ENCODE assay signal across 24 cellular contexts in genomic region chr4:69888336-69888735, GRCh38. TPM values are rescaled to one million over a fixed set of nuclear protein-coding genes. Genes with fewer than 3 reads are reported as not detected.
DNase-seq lines count a peak whose midpoint lies in the region; ATAC-seq and TF ChIP-seq lines count a peak whose summit lies in the region.
"Had no signal": no experiment of that assay in that cellular context is flagged by ENCODE, and none has a peak within 500 bp of the region (broad histone marks: within the 10 kb centered on the region; RNA-seq: fewer than 3 reads in every experiment).

No MANE protein-coding gene starts in this region.

- H3K4me3 Mint-ChIP-seq in activated CD8-positive, alpha-beta T cell treated with anti-CD3 and anti-CD28 coated beads for 36 hours = no peak overlapping the region
- H3K4me3 Mint-ChIP-seq in activated CD8-positive, alpha-beta T cell treated with anti-CD3 and anti-CD28 coated beads, Interleukin-2, amount 10 ng/mL, durations not matched to agents 7 days and 5 days = no peak overlapping the region
- H3K4me3 Mint-ChIP-seq: activated CD4-positive, alpha-beta memory T cell treated with anti-CD3 and anti-CD28 coated beads for 36 hours; mesothelial cell of epicardium had no signal

- H3K4me1 ChIP-seq in smooth muscle cell (ENCODE audit: low read depth) (no peaks in the 10 kb centered on the region), tibial artery (no peaks in the 10 kb centered on the region), BE2C (no peaks in the 10 kb centered on the region)
- H3K4me1 ChIP-seq: BLaER1 had no signal

- H3K4me3 ChIP-seq in epithelial cell of esophagus (ENCODE audit: low read length) (no peak overlapping the region), smooth muscle cell (no peak overlapping the region), tibial artery (no peak overlapping the region), BE2C (ENCODE audit: low read depth, low read length) (no peak overlapping the region)
- H3K4me3 ChIP-seq: BLaER1, GM23248 had no signal

- no peak for DNase-seq in activated CD8-positive, alpha-beta T cell treated with anti-CD3 and anti-CD28 coated beads for 36 hours
- DNase-seq in activated CD8-positive, alpha-beta T cell treated with anti-CD3 and anti-CD28 coated beads, Interleukin-2, amount 10 ng/mL, durations not matched to agents 7 days and 5 days = no peak
- DNase-seq in RPMI8226 (peak; percentile 4), epithelial cell of esophagus (ENCODE audit: low read depth) (peak; percentile 35), smooth muscle cell (lab: John Stamatoyannopoulos, UW; ENCODE audit: unreplicated experiment) (no peak), tibial artery (no peak), SK-N-DZ (ENCODE audit: low spot score) (no peak), BE2C (no peak)
- DNase-seq: activated CD4-positive, alpha-beta memory T cell treated with anti-CD3 and anti-CD28 coated beads for 36 hours; activated T-cell treated with anti-CD3 and anti-CD28 coated beads, Interleukin-2, amount 50 U/mL, for 48 hours; central memory CD4-positive, alpha-beta T cell; foreskin melanocyte; GM23248; hypothalamus; NCI-H1048; NCI-H2029 treated with DMSO at 0.1 percent for 48 hours; NCI-H510A; stimulated activated CD4-positive, alpha-beta T cell treated with anti-CD3 and anti-CD28 coated beads, Interleukin-12 subunit alpha, Interleukin-12 subunit beta, amount 100 ng/mL, for 4 hours; WERI-Rb-1 had no signal

- no peaks in the 10 kb centered on the region for H3K9me3 Mint-ChIP-seq in activated CD8-positive, alpha-beta T cell treated with anti-CD3 and anti-CD28 coated beads for 36 hours
- no peaks in the 10 kb centered on the region for H3K9me3 Mint-ChIP-seq in activated CD8-positive, alpha-beta T cell treated with anti-CD3 and anti-CD28 coated beads, Interleukin-2, amount 10 ng/mL, durations not matched to agents 7 days and 5 days (ENCODE audit: insufficient read depth)

- no peak overlapping the region for H3K9ac ChIP-seq in smooth muscle cell (ENCODE audit: low read depth)
- H3K9ac ChIP-seq: BLaER1, GM23248 had no signal

- H3K9me3 ChIP-seq in smooth muscle cell (replicated peaks; ENCODE audit: low read depth) (no peaks in the 10 kb centered on the region), tibial artery (no peaks in the 10 kb centered on the region), BE2C (no peaks in the 10 kb centered on the region)

- H3K4me2 ChIP-seq in smooth muscle cell = no peak overlapping the region
- H3K4me2 ChIP-seq: BLaER1 had no signal

- peaks cover under 1% of the 10 kb centered on the region for H3K27me3 ChIP-seq in smooth muscle cell (ENCODE audit: low read depth)
- no peaks in the 10 kb centered on the region for H3K27me3 ChIP-seq in tibial artery
- H3K27me3 ChIP-seq in BE2C = no peaks in the 10 kb centered on the region
- H3K27me3 ChIP-seq: BLaER1 had no signal

- H3K27ac Mint-ChIP-seq in activated CD8-positive, alpha-beta T cell treated with anti-CD3 and anti-CD28 coated beads for 36 hours = no peak overlapping the region
- no peak overlapping the region for H3K27ac Mint-ChIP-seq in activated CD8-positive, alpha-beta T cell treated with anti-CD3 and anti-CD28 coated beads, Interleukin-2, amount 10 ng/mL, durations not matched to agents 7 days and 5 days
- H3K27ac Mint-ChIP-seq: activated CD4-positive, alpha-beta memory T cell treated with anti-CD3 and anti-CD28 coated beads for 36 hours; mesothelial cell of epicardium had no signal

- peaks cover 3% of the 10 kb centered on the region for H3K4me1 Mint-ChIP-seq in activated CD8-positive, alpha-beta T cell treated with anti-CD3 and anti-CD28 coated beads for 36 hours (ENCODE audit: low read depth)
- peaks cover 4% of the 10 kb centered on the region for H3K4me1 Mint-ChIP-seq in activated CD8-positive, alpha-beta T cell treated with anti-CD3 and anti-CD28 coated beads, Interleukin-2, amount 10 ng/mL, durations not matched to agents 7 days and 5 days (ENCODE audit: low read depth)

- H4K20me1 ChIP-seq in smooth muscle cell (ENCODE audit: low read depth) = no peaks in the 10 kb centered on the region
- H4K20me1 ChIP-seq: BLaER1 had no signal

- ATAC-seq in activated CD8-positive, alpha-beta T cell treated with anti-CD3 and anti-CD28 coated beads for 36 hours = peak; percentile 34
- ATAC-seq in activated CD8-positive, alpha-beta T cell treated with anti-CD3 and anti-CD28 coated beads, Interleukin-2, amount 10 ng/mL, durations not matched to agents 7 days and 5 days = no peak

- CTCF ChIA-PET in activated CD8-positive, alpha-beta T cell treated with anti-CD3 and anti-CD28 coated beads for 36 hours (lab: Charles Lee) = interaction anchor here (0.6 kb wide), 1 partner anchor 8 kb away, joined by 3 read pairs; no protein-coding TSS in a partner anchor
- CTCF ChIA-PET in activated CD8-positive, alpha-beta T cell treated with anti-CD3 and anti-CD28 coated beads, Interleukin-2, amount 10 ng/mL, durations not matched to agents 7 days and 5 days (lab: Charles Lee) = no interaction called here

- H3K36me3 ChIP-seq in smooth muscle cell (ENCODE audit: low read depth) (no peaks in the 10 kb centered on the region), tibial artery (no peaks in the 10 kb centered on the region), BE2C (no peaks in the 10 kb centered on the region)
- H3K36me3 ChIP-seq: BLaER1, WERI-Rb-1 had no signal

- intact Hi-C loops in activated CD8-positive, alpha-beta T cell treated with anti-CD3 and anti-CD28 coated beads for 36 hours (cut with micrococcal nuclease) = no loop called here
- intact Hi-C loops in tibial artery (cut with DNase I; ENCODE audit: low total_unique reads) = no loop called here

- H3F3A ChIP-seq in smooth muscle cell (ENCODE audit: low read depth) = no peaks in the 10 kb centered on the region

- no peaks in the 10 kb centered on the region for H3K79me2 ChIP-seq in smooth muscle cell (ENCODE audit: low read depth)

- peak overlapping the region; percentile 18 for H2AFZ ChIP-seq in smooth muscle cell (ENCODE audit: low read depth)
- H2AFZ ChIP-seq: GM23248 had no signal

- POLR2A ChIA-PET in activated CD8-positive, alpha-beta T cell treated with anti-CD3 and anti-CD28 coated beads for 36 hours (lab: Charles Lee) = no interaction called here
- POLR2A ChIA-PET in activated CD8-positive, alpha-beta T cell treated with anti-CD3 and anti-CD28 coated beads, Interleukin-2, amount 10 ng/mL, durations not matched to agents 7 days and 5 days (lab: Charles Lee) = no interaction called here

- peaks cover 4% of the 10 kb centered on the region for H3K27me3 Mint-ChIP-seq in activated CD8-positive, alpha-beta T cell treated with anti-CD3 and anti-CD28 coated beads for 36 hours
- H3K27me3 Mint-ChIP-seq in activated CD8-positive, alpha-beta T cell treated with anti-CD3 and anti-CD28 coated beads, Interleukin-2, amount 10 ng/mL, durations not matched to agents 7 days and 5 days (ENCODE audit: low read depth) = peaks cover 5% of the 10 kb centered on the region

- TF ChIP-seq CTCF in activated CD8-positive, alpha-beta T cell treated with anti-CD3 and anti-CD28 coated beads for 36 hours (IDR thresholded peaks at IDR 0.05) = no peak
- TF ChIP-seq CTCF in epithelial cell of esophagus (IDR thresholded peaks at IDR 0.05; ENCODE audit: insufficient read depth, low read depth, low read length, missing control alignments) (no peak), smooth muscle cell (IDR thresholded peaks at IDR 0.05; ENCODE audit: borderline replicate concordance, insufficient read depth, poor library complexity, severe bottlenecking) (no peak), tibial artery (IDR thresholded peaks at IDR 0.05) (no peak), BE2C (IDR thresholded peaks at IDR 0.05; ENCODE audit: low read depth, low read length) (no peak)

- no peaks in the 10 kb centered on the region for H3K36me3 Mint-ChIP-seq in activated CD8-positive, alpha-beta T cell treated with anti-CD3 and anti-CD28 coated beads for 36 hours (ENCODE audit: low read depth)
- no peaks in the 10 kb centered on the region for H3K36me3 Mint-ChIP-seq in activated CD8-positive, alpha-beta T cell treated with anti-CD3 and anti-CD28 coated beads, Interleukin-2, amount 10 ng/mL, durations not matched to agents 7 days and 5 days (ENCODE audit: low read depth)
- H3K36me3 Mint-ChIP-seq: activated CD4-positive, alpha-beta memory T cell treated with anti-CD3 and anti-CD28 coated beads for 36 hours had no signal

- no peak overlapping the region for H3K27ac ChIP-seq in smooth muscle cell (ENCODE audit: low read depth)
- no peak overlapping the region for H3K27ac ChIP-seq in tibial artery
- H3K27ac ChIP-seq: BLaER1, GM23248, HL-60, WERI-Rb-1 had no signal

RNA-seq across cellular contexts. Expression of gene SULT1E1, which starts 28.4 kb away (rescaled TPM):
- not detected for total RNA-seq in activated CD8-positive, alpha-beta T cell treated with anti-CD3 and anti-CD28 coated beads for 36 hours
- not detected for total RNA-seq in activated CD8-positive, alpha-beta T cell treated with anti-CD3 and anti-CD28 coated beads, Interleukin-2, amount 10 ng/mL, durations not matched to agents 7 days and 5 days
- total RNA-seq in smooth muscle cell = not detected in 2 replicates
- polyA plus RNA-seq in smooth muscle cell = not detected in 2 replicates
- not detected in 2 replicates for polyA plus RNA-seq in SK-N-DZ (2014; cell fraction: cytosol; rRNA removed)
- not detected in 2 replicates for polyA plus RNA-seq in SK-N-DZ (2014; cell fraction: nucleus; rRNA removed)
- polyA plus RNA-seq in BE2C (2012; ENCODE audit: insufficient read depth, insufficient read length, low read depth) = not detected
- total RNA-seq: A172; activated CD4-positive, alpha-beta memory T cell treated with anti-CD3 and anti-CD28 coated beads for 36 hours; GM23248; kidney epithelial cell had no signal
- polyA plus RNA-seq: GM23248 had no signal

RNA-seq across cellular contexts. Expression of gene CSN1S1, which starts 42.5 kb away (rescaled TPM):
- not detected for total RNA-seq in activated CD8-positive, alpha-beta T cell treated with anti-CD3 and anti-CD28 coated beads for 36 hours
- not detected for total RNA-seq in activated CD8-positive, alpha-beta T cell treated with anti-CD3 and anti-CD28 coated beads, Interleukin-2, amount 10 ng/mL, durations not matched to agents 7 days and 5 days
- total RNA-seq in smooth muscle cell = not detected in 2 replicates
- not detected in 2 replicates for polyA plus RNA-seq in smooth muscle cell
- polyA plus RNA-seq in SK-N-DZ (2014; cell fraction: cytosol; rRNA removed) = not detected in 2 replicates
- not detected in 2 replicates for polyA plus RNA-seq in SK-N-DZ (2014; cell fraction: nucleus; rRNA removed)
- 0.76 TPM for polyA plus RNA-seq in BE2C (2012; ENCODE audit: insufficient read depth, insufficient read length, low read depth)
- total RNA-seq: A172; activated CD4-positive, alpha-beta memory T cell treated with anti-CD3 and anti-CD28 coated beads for 36 hours; GM23248; kidney epithelial cell; mesothelial cell of epicardium had no signal
- polyA plus RNA-seq: GM23248 had no signal

Comparison
In these comparisons a context has a peak if more than half of its experiments do, and no peak if none do; other contexts are left out.
1. DNase-seq: peak in RPMI8226 (single experiment) and epithelial cell of esophagus (single experiment); none in activated CD8-positive, alpha-beta T cell treated with anti-CD3 and anti-CD28 coated beads for 36 hours (single experiment), activated CD8-positive, alpha-beta T cell treated with anti-CD3 and anti-CD28 coated beads, Interleukin-2, amount 10 ng/mL, durations not matched to agents 7 days and 5 days (single experiment), smooth muscle cell (single experiment), tibial artery (0 of 2), SK-N-DZ (single experiment) and BE2C (single experiment).